In genomic region chr13:48426756-48427298, GRCh38 we compare ENCODE assay signal across 8 cellular contexts. TPM values are rescaled to one million over a fixed set of nuclear protein-coding genes. Genes with fewer than 3 reads are reported as not detected.
A peak's percentile ranks its signal among the peaks of the same experiment; 100 is the strongest.
DNase-seq lines count a peak whose midpoint lies in the region; ATAC-seq and TF ChIP-seq lines count a peak whose summit lies in the region.
"Not testable (repeated sequence)": the region's sequence is repeated elsewhere in the genome, so short reads cannot be mapped to it uniquely, and the experiment has no call there.
"Had no signal": no experiment of that assay in that cellular context is flagged by ENCODE, and none has a peak within 500 bp of the region (broad histone marks: within the 10 kb centered on the region; RNA-seq: fewer than 3 reads in every experiment).

No MANE protein-coding gene starts in this region.

- H3K4me1 Mint-ChIP-seq in activated B cell treated with CpG ODN at 0.5 μM for 24 hours (peaks cover 15% of the 10 kb centered on the region), endothelial cell (ENCODE audit: unreplicated experiment) (peaks cover 10% of the 10 kb centered on the region)
- H3K4me1 Mint-ChIP-seq in activated T-cell treated with anti-CD3 and anti-CD28 coated beads, Interleukin-2, amount 50 U/mL, for 24 hours (ENCODE audit: low read depth) = peaks cover 32% of the 10 kb centered on the region
- peaks cover 36% of the 10 kb centered on the region for H3K4me1 Mint-ChIP-seq in activated naive CD4-positive, alpha-beta T cell treated with anti-CD3 and anti-CD28 coated beads, Interleukin-2, amount 50 U/mL, for 24 hours

- ATAC-seq in activated B cell treated with CpG ODN at 0.5 μM for 24 hours (ENCODE audit: low read depth) = not testable (repeated sequence)
- peak; percentile 23 for ATAC-seq in left lobe of liver

- TF ChIP-seq CTCF in activated B cell treated with CpG ODN at 0.5 μM for 24 hours (IDR thresholded peaks at IDR 0.05); endothelial cell (IDR thresholded peaks at IDR 0.05; ENCODE audit: unreplicated experiment): not testable (repeated sequence)

- DNase-seq in KBM-7 = peak; percentile 49
- not testable (repeated sequence) for DNase-seq in activated B cell treated with CpG ODN at 0.5 μM for 24 hours; activated T-cell treated with anti-CD3 and anti-CD28 coated beads, Interleukin-2, amount 50 U/mL, for 24 hours; endothelial cell (ENCODE audit: low spot score); left lobe of liver (ENCODE audit: low spot score)
- DNase-seq in stimulated activated CD4-positive, alpha-beta T cell treated with anti-CD3 and anti-CD28 coated beads, Interleukin-4, amount 100 ng/mL, for 24 hours = peak; percentile 8

- in situ Hi-C loops in KBM-7 (cut with MboI; ENCODE audit: low pct_unique_long_range_greater_than_20kb, low sequenced_read_pairs) = not testable (repeated sequence)

- intact Hi-C loops in activated B cell treated with CpG ODN at 0.5 μM for 24 hours (cut with micrococcal nuclease) = not testable (repeated sequence)

- POLR2A ChIA-PET in activated B cell treated with CpG ODN at 0.5 μM for 24 hours (lab: Charles Lee) = not testable (repeated sequence)

- not testable (repeated sequence) for H3K27me3 Mint-ChIP-seq in activated B cell treated with CpG ODN at 0.5 μM for 24 hours; activated T-cell treated with anti-CD3 and anti-CD28 coated beads, Interleukin-2, amount 50 U/mL, for 24 hours; activated naive CD4-positive, alpha-beta T cell treated with anti-CD3 and anti-CD28 coated beads, Interleukin-2, amount 50 U/mL, for 24 hours; endothelial cell (ENCODE audit: unreplicated experiment)

- H3K9me3 Mint-ChIP-seq in activated B cell treated with CpG ODN at 0.5 μM for 24 hours; activated T-cell treated with anti-CD3 and anti-CD28 coated beads, Interleukin-2, amount 50 U/mL, for 24 hours; activated naive CD4-positive, alpha-beta T cell treated with anti-CD3 and anti-CD28 coated beads, Interleukin-2, amount 50 U/mL, for 24 hours; endothelial cell (ENCODE audit: unreplicated experiment): not testable (repeated sequence)

- CTCF ChIA-PET in activated B cell treated with CpG ODN at 0.5 μM for 24 hours (lab: Charles Lee) = not testable (repeated sequence)

- H3K27ac Mint-ChIP-seq in activated B cell treated with CpG ODN at 0.5 μM for 24 hours (peak overlapping the region; percentile 59), endothelial cell (ENCODE audit: unreplicated experiment) (peak overlapping the region; percentile 59)
- H3K27ac Mint-ChIP-seq in activated T-cell treated with anti-CD3 and anti-CD28 coated beads, Interleukin-2, amount 50 U/mL, for 24 hours = peak overlapping the region; percentile 87
- H3K27ac Mint-ChIP-seq in activated naive CD4-positive, alpha-beta T cell treated with anti-CD3 and anti-CD28 coated beads, Interleukin-2, amount 50 U/mL, for 24 hours = peak overlapping the region; percentile 72

- H3K36me3 Mint-ChIP-seq in activated B cell treated with CpG ODN at 0.5 μM for 24 hours (ENCODE audit: low read depth) (peaks cover 21% of the 10 kb centered on the region), endothelial cell (ENCODE audit: low read depth, unreplicated experiment) (peaks cover 13% of the 10 kb centered on the region)
- peaks cover 24% of the 10 kb centered on the region for H3K36me3 Mint-ChIP-seq in activated T-cell treated with anti-CD3 and anti-CD28 coated beads, Interleukin-2, amount 50 U/mL, for 24 hours (ENCODE audit: low read depth)
- not testable (repeated sequence) for H3K36me3 Mint-ChIP-seq in activated naive CD4-positive, alpha-beta T cell treated with anti-CD3 and anti-CD28 coated beads, Interleukin-2, amount 50 U/mL, for 24 hours

- not testable (repeated sequence) for H3K4me3 Mint-ChIP-seq in activated B cell treated with CpG ODN at 0.5 μM for 24 hours; activated T-cell treated with anti-CD3 and anti-CD28 coated beads, Interleukin-2, amount 50 U/mL, for 24 hours; activated naive CD4-positive, alpha-beta T cell treated with anti-CD3 and anti-CD28 coated beads, Interleukin-2, amount 50 U/mL, for 24 hours
- peak overlapping the region; percentile 79 for H3K4me3 Mint-ChIP-seq in endothelial cell (ENCODE audit: unreplicated experiment)

RNA-seq across cellular contexts. Expression of gene LPAR6, which starts 13.9 kb away (rescaled TPM):
- total RNA-seq in activated B cell treated with CpG ODN at 0.5 μM for 24 hours (0.15 TPM in 1 of 2 replicates, not detected in the other), endothelial cell (ENCODE audit: unreplicated experiment) (98.0 TPM), left lobe of liver (4.8 TPM)
- total RNA-seq: HT1080 had no signal

Comparison
In these comparisons a context has a peak if more than half of its experiments do, and no peak if none do; other contexts are left out.
1. RNA of gene LPAR6, which starts 13.9 kb away (total RNA-seq): 98.0 TPM in endothelial cell (single experiment); 4.8 TPM in left lobe of liver (single experiment) and 0.15 TPM in activated B cell treated with CpG ODN at 0.5 μM for 24 hours; every median in the first group is over 10 times any median in the second.
2. Peak in every context shown above with its lines, with median percentiles within 50 percentile points of each other: H3K27ac Mint-ChIP-seq.